ENCODE assay signal across 10 cellular contexts in genomic region chr3:49346797-49347251, GRCh38. TPM values are rescaled to one million over a fixed set of nuclear protein-coding genes. Genes with fewer than 3 reads are reported as not detected.
DNase-seq lines count a peak whose midpoint lies in the region; ATAC-seq and TF ChIP-seq lines count a peak whose summit lies in the region.
"Had no signal": no experiment of that assay in that cellular context is flagged by ENCODE, and none has a peak within 500 bp of the region (broad histone marks: within the 10 kb centered on the region; RNA-seq: fewer than 3 reads in every experiment).

No MANE protein-coding gene starts in this region.

- no peaks in the 10 kb centered on the region for H3K9me2 ChIP-seq in DOHH2 (replicated peaks; ENCODE audit: control insufficient read depth, low read length)
- H3K9me2 ChIP-seq in OCI-LY1 (ENCODE audit: low read depth, low read length) = no peaks in the 10 kb centered on the region

- peaks cover 28% of the 10 kb centered on the region for H3F3A ChIP-seq in DOHH2 (ENCODE audit: control insufficient read depth, insufficient read depth)
- 0 out of 2 replicates have a peak, but pooled peaks cover 7% of the 10 kb centered on the region for H3F3A ChIP-seq in OCI-LY1 (ENCODE audit: insufficient read depth, low read length)
- H3F3A ChIP-seq in smooth muscle cell (ENCODE audit: low read depth) = no peaks in the 10 kb centered on the region

- H3K4me1 ChIP-seq in DOHH2 (ENCODE audit: control insufficient read depth, low read length) (peaks cover 72% of the 10 kb centered on the region), OCI-LY1 (ENCODE audit: insufficient read depth, low read length, severe bottlenecking) (peaks cover 40% of the 10 kb centered on the region), smooth muscle cell (ENCODE audit: low read depth) (no peaks in the 10 kb centered on the region)

- peak overlapping the region; percentile 16 for H3K27ac ChIP-seq in DOHH2 (ENCODE audit: low read depth, low read length)
- H3K27ac ChIP-seq in OCI-LY1 (ENCODE audit: low read depth, low read length, poor library complexity, severe bottlenecking) = peak overlapping the region; percentile 41
- H3K27ac ChIP-seq in smooth muscle cell (ENCODE audit: low read depth) = no peak overlapping the region
- H3K27ac ChIP-seq: KMS-11 had no signal

- no peak for ATAC-seq in GM21825 (IDR thresholded peaks at IDR 0.05; ENCODE audit: unreplicated experiment)

- H3K79me2 ChIP-seq in DOHH2 (ENCODE audit: control insufficient read depth, low read length) = no peaks in the 10 kb centered on the region
- no peaks in the 10 kb centered on the region for H3K79me2 ChIP-seq in OCI-LY1 (ENCODE audit: insufficient read depth, low read length)
- no peaks in the 10 kb centered on the region for H3K79me2 ChIP-seq in smooth muscle cell (ENCODE audit: low read depth)

- no peaks in the 10 kb centered on the region for H3K36me3 ChIP-seq in DOHH2 (ENCODE audit: control insufficient read depth, low read length)
- no peaks in the 10 kb centered on the region for H3K36me3 ChIP-seq in OCI-LY1 (ENCODE audit: insufficient read depth, low read length)
- H3K36me3 ChIP-seq in smooth muscle cell (ENCODE audit: low read depth) = no peaks in the 10 kb centered on the region

- H3K27me3 ChIP-seq in DOHH2 (ENCODE audit: control insufficient read depth, low read length) (no peaks in the 10 kb centered on the region), OCI-LY1 (ENCODE audit: insufficient read depth, low read length) (no peaks in the 10 kb centered on the region), smooth muscle cell (ENCODE audit: low read depth) (no peaks in the 10 kb centered on the region)

- H2AFZ ChIP-seq in OCI-LY1 (ENCODE audit: low read length) (no peak overlapping the region), smooth muscle cell (ENCODE audit: low read depth) (no peak overlapping the region)

- WGBS in smooth muscle cell (ENCODE audit: low lambda C conversion rate) = 94% methylated on average over 6 of the region's 6 CpGs

- no peaks in the 10 kb centered on the region for H3K9me3 ChIP-seq in DOHH2 (ENCODE audit: control insufficient read depth, insufficient read depth, low read length)
- H3K9me3 ChIP-seq in OCI-LY1 (ENCODE audit: low read length) = no peaks in the 10 kb centered on the region
- H3K9me3 ChIP-seq in smooth muscle cell (replicated peaks; ENCODE audit: low read depth) = no peaks in the 10 kb centered on the region

- H3K4me3 ChIP-seq in DOHH2 (ENCODE audit: low read length) (no peak overlapping the region), OCI-LY1 (ENCODE audit: low read depth, low read length, poor library complexity, severe bottlenecking) (no peak overlapping the region), epithelial cell of esophagus (ENCODE audit: low read length) (no peak overlapping the region), smooth muscle cell (no peak overlapping the region)

- H4K20me1 ChIP-seq in DOHH2 (ENCODE audit: control insufficient read depth, insufficient read depth, low read depth, low read length) (no peaks in the 10 kb centered on the region), OCI-LY1 (ENCODE audit: insufficient read depth, low read length) (no peaks in the 10 kb centered on the region), smooth muscle cell (ENCODE audit: low read depth) (no peaks in the 10 kb centered on the region)

- no peak for TF ChIP-seq CTCF in DOHH2 (IDR thresholded peaks at IDR 0.05; ENCODE audit: low read depth, low read length, poor library complexity, severe bottlenecking)
- no peak for TF ChIP-seq CTCF in OCI-LY1 (IDR thresholded peaks at IDR 0.05; ENCODE audit: low read length)
- TF ChIP-seq CTCF in epithelial cell of esophagus (IDR thresholded peaks at IDR 0.05; ENCODE audit: insufficient read depth, low read depth, low read length, missing control alignments) = no peak
- TF ChIP-seq CTCF in smooth muscle cell (IDR thresholded peaks at IDR 0.05; ENCODE audit: borderline replicate concordance, insufficient read depth, poor library complexity, severe bottlenecking) = no peak

- H3K9ac ChIP-seq in OCI-LY1 (ENCODE audit: low read length) = no peak overlapping the region
- no peak overlapping the region for H3K9ac ChIP-seq in smooth muscle cell (ENCODE audit: low read depth)
- H3K9ac ChIP-seq: KMS-11 had no signal

- DNase-seq in epithelial cell of esophagus (ENCODE audit: low read depth) (peak; percentile 75), renal cortical epithelial cell (ENCODE audit: low read depth) (peak; percentile 24), C1 segment of cervical spinal cord (lab: John Stamatoyannopoulos, UW) (no peak), smooth muscle cell (lab: John Stamatoyannopoulos, UW; ENCODE audit: unreplicated experiment) (no peak), germinal center (ENCODE audit: low spot score) (no peak)
- DNase-seq: DMS 273 treated with DMSO at 0.1 percent for 48 hours had no signal

- H3K4me2 ChIP-seq in DOHH2 (ENCODE audit: low read length) (peak overlapping the region; percentile 3; the same call in 1 of the 2 replicates), OCI-LY1 (ENCODE audit: low read length) (no peak overlapping the region), smooth muscle cell (no peak overlapping the region)
- H3K4me2 ChIP-seq: KMS-11 had no signal

RNA-seq across cellular contexts. Expression of gene USP4, which starts 7.0 kb away (rescaled TPM):
- total RNA-seq in renal cortical epithelial cell (6.9 and 38.7 TPM in 2 replicates), smooth muscle cell (23.8 and 28.3 TPM in 2 replicates)
- 25.6 and 36.1 TPM in 2 replicates for polyA plus RNA-seq in smooth muscle cell

RNA-seq across cellular contexts. Expression of gene GPX1, which starts 11.3 kb away (rescaled TPM):
- total RNA-seq in renal cortical epithelial cell (288 and 368 TPM in 2 replicates), smooth muscle cell (148 and 173 TPM in 2 replicates)
- polyA plus RNA-seq in smooth muscle cell = 247 and 301 TPM in 2 replicates

Comparison
In these comparisons a context has a peak if more than half of its experiments do, and no peak if none do; other contexts are left out.
1. DNase-seq: peak in epithelial cell of esophagus (single experiment) and renal cortical epithelial cell (single experiment); none in C1 segment of cervical spinal cord (0 of 14), smooth muscle cell (single experiment) and germinal center (single experiment).